Comparison of ENCODE assay signal across 18 cellular contexts in the genomic region with DNA sequence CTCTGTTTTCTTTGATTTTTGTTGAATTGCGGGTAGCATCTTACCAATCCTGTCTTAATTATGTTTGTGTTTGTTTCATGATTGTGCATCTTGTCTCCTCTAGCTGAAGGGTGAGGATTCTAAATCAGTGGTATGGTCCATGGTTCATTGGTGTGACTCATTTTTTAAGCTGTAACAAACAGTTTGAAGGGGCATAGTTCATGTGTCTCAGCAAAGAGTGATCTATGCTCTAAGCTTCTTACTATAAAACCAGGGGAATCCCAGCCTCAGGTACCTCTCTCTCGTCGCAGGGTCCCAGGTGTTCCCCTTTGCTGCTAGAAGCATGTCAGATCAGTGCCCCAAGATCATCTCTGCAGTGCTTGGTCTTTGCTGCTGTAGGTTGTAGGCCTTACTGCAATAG.
DNase-seq lines count a peak whose midpoint lies in the region; ATAC-seq, FAIRE-seq and TF ChIP-seq lines count a peak whose summit lies in the region.
"Had no signal": no experiment of that assay in that cellular context is flagged by ENCODE, and none has a peak within 500 bp of the region (broad histone marks: within the 10 kb centered on the region; RNA-seq: fewer than 3 reads in every experiment).

No MANE protein-coding gene starts in this region.

- no peak for TF ChIP-seq POLR2A in HepG2 (IDR thresholded peaks at IDR 0.05; ENCODE audit: insufficient read depth in 1 of 2, low read depth in 2 of 2, low read length in 2 of 2)
- TF ChIP-seq POLR2A in right lobe of liver (IDR thresholded peaks at IDR 0.05) = no peak

- POLR2A ChIA-PET in HepG2 (lab: Yijun Ruan, JAX) = no interaction called here
- POLR2A ChIA-PET in activated naive CD8-positive, alpha-beta T cell treated with anti-CD3 and anti-CD28 coated beads, Interleukin-2, amount 10 ng/mL, durations not matched to agents 7 days and 5 days (lab: Charles Lee) = no interaction called here

- TF ChIP-seq CTCF in HepG2 (CRISPR knock-in tag; IDR thresholded peaks at IDR 0.05) (no peak), right lobe of liver (IDR thresholded peaks at IDR 0.05) (no peak), HL-60 (IDR thresholded peaks at IDR 0.05; ENCODE audit: insufficient read depth, low read length) (no peak)

- H3K4me1 ChIP-seq in HepG2 (ENCODE audit: insufficient read depth, low read length) (0 out of 2 replicates have a peak, but pooled peaks cover 10% of the 10 kb centered on the region), right lobe of liver (no peaks in the 10 kb centered on the region), thymus (ENCODE audit: control insufficient read depth, insufficient read depth, low read length) (peaks cover 25% of the 10 kb centered on the region)

- H3K27ac ChIP-seq in HepG2 (ENCODE audit: extremely low read length, insufficient read depth, low read length) (no peak overlapping the region), right lobe of liver (no peak overlapping the region), HL-60 (replicated peaks) (peak overlapping the region; percentile 84), thymus (ENCODE audit: low read depth) (peak overlapping the region; percentile 75)

- H3K4me1 Mint-ChIP-seq in activated naive CD8-positive, alpha-beta T cell treated with anti-CD3 and anti-CD28 coated beads, Interleukin-2, amount 10 ng/mL, durations not matched to agents 7 days and 5 days = peaks cover 29% of the 10 kb centered on the region

- H3K4me3 ChIP-seq in HepG2 (replicated peaks in 1 of 3; ENCODE audit: insufficient read depth in 1 of 3, low read depth in 2 of 3, low read length in 3 of 3) = no peak overlapping the region
- H3K4me3 ChIP-seq in right lobe of liver = no peak overlapping the region
- H3K4me3 ChIP-seq in HL-60 (replicated peaks; ENCODE audit: insufficient read depth, low read length) = no peak overlapping the region
- no peak overlapping the region for H3K4me3 ChIP-seq in thymus (ENCODE audit: low read length)
- H3K4me3 ChIP-seq: GM23338, K562 had no signal

- intact Hi-C loops in HepG2 (cut with micrococcal nuclease; ENCODE audit: unreplicated experiment) (no loop called here), right lobe of liver (cut with DNase I) (no loop called here)

- CTCF ChIA-PET in HepG2 (lab: Yijun Ruan, JAX; ENCODE audit: low intra/inter-chr PET ratio, low total read pairs) = no interaction called here

- no peak for TF ChIP-seq RAD21 in HepG2 (CRISPR knock-in tag; IDR thresholded peaks at IDR 0.05)

- in situ Hi-C loops in HepG2 (cut with HindIII; ENCODE audit: extremely low pct_ligation_motif_present, low pct_unique_long_range_greater_than_20kb) = loop anchor here (25.0 kb wide), 1 partner anchor 377 kb away; no protein-coding TSS in a partner anchor

- no peaks in the 10 kb centered on the region for H3K27me3 Mint-ChIP-seq in activated naive CD8-positive, alpha-beta T cell treated with anti-CD3 and anti-CD28 coated beads, Interleukin-2, amount 10 ng/mL, durations not matched to agents 7 days and 5 days

- FAIRE-seq in HepG2 (lab: Jason Lieb, UNC) = no peak
- FAIRE-seq: GM12891, GM19239, K562, RCC 7860 had no signal

- no peaks in the 10 kb centered on the region for H3K9me3 ChIP-seq in HepG2 (ENCODE audit: low read length)
- H3K9me3 ChIP-seq in right lobe of liver = no peaks in the 10 kb centered on the region
- no peaks in the 10 kb centered on the region for H3K9me3 ChIP-seq in thymus (ENCODE audit: control insufficient read depth)

- peak; percentile 47; the same call in 1 of the 3 replicates for ATAC-seq in HepG2
- ATAC-seq in right lobe of liver = no peak
- no peak for ATAC-seq in activated naive CD8-positive, alpha-beta T cell treated with anti-CD3 and anti-CD28 coated beads, Interleukin-2, amount 10 ng/mL, durations not matched to agents 7 days and 5 days (ENCODE audit: low read depth)
- no peak for ATAC-seq in HG02981 (IDR thresholded peaks at IDR 0.05; ENCODE audit: unreplicated experiment)
- ATAC-seq: GM23338, HCT116, K562, Right ventricle myocardium inferior had no signal

- peak overlapping the region; percentile 1 for H3K27ac Mint-ChIP-seq in activated naive CD8-positive, alpha-beta T cell treated with anti-CD3 and anti-CD28 coated beads, Interleukin-2, amount 10 ng/mL, durations not matched to agents 7 days and 5 days
- H3K27ac Mint-ChIP-seq: GM23338 had no signal

- H3K4me2 ChIP-seq in HepG2 (ENCODE audit: low read depth, low read length) = peak overlapping the region; percentile 1; the same call in 1 of the 2 replicates
- H3K4me2 ChIP-seq: GM23338 had no signal

- H3K27me3 ChIP-seq in HepG2 (ENCODE audit: control insufficient read depth in 1 of 2, insufficient read depth in 2 of 2, low read length in 2 of 2) (no peaks in the 10 kb centered on the region), right lobe of liver (no peaks in the 10 kb centered on the region), HL-60 (ENCODE audit: insufficient read depth, poor library complexity, severe bottlenecking) (no peaks in the 10 kb centered on the region), thymus (ENCODE audit: control insufficient read depth, insufficient read depth) (no peaks in the 10 kb centered on the region)

- H3K36me3 Mint-ChIP-seq in activated naive CD8-positive, alpha-beta T cell treated with anti-CD3 and anti-CD28 coated beads, Interleukin-2, amount 10 ng/mL, durations not matched to agents 7 days and 5 days = peaks cover 19% of the 10 kb centered on the region
- H3K36me3 Mint-ChIP-seq: CD4-positive, alpha-beta memory T cell had no signal

- TF ChIP-seq EP300 in HepG2 (IDR thresholded peaks at IDR 0.05; ENCODE audit: low read depth in 2 of 2, low read length in 2 of 2) = no peak
- TF ChIP-seq EP300 in HepG2 (CRISPR knock-in tag; IDR thresholded peaks at IDR 0.05; ENCODE audit: borderline replicate concordance) = no peak

- H3K36me3 ChIP-seq in HepG2 (replicated peaks in 1 of 2; ENCODE audit: control insufficient read depth in 1 of 2, insufficient read depth in 2 of 2, low read length in 2 of 2) (no peaks in the 10 kb centered on the region), right lobe of liver (no peaks in the 10 kb centered on the region), thymus (ENCODE audit: control insufficient read depth, insufficient read depth) (no peaks in the 10 kb centered on the region)

- no TSS peak for BruUV-seq in HepG2 (replicated peaks; lab: Mats Ljungman, UMichigan)

- H4K20me1 ChIP-seq in HepG2 (ENCODE audit: insufficient read depth, low read length) = no peaks in the 10 kb centered on the region

- no peaks in the 10 kb centered on the region for H3K79me2 ChIP-seq in HepG2 (ENCODE audit: insufficient read depth, low read length)

- 3% methylated on average over 1 of the region's 3 CpGs for WGBS in HepG2 (ENCODE audit: low lambda C conversion rate)
- WGBS in right lobe of liver (ENCODE audit: insufficient coverage, low coverage, low lambda C conversion rate, missing lambda C conversion rate) = 79% methylated on average over 3 of the region's 3 CpGs
- 92% methylated on average over 3 of the region's 3 CpGs for WGBS in thymus

- H3K9me3 Mint-ChIP-seq in activated naive CD8-positive, alpha-beta T cell treated with anti-CD3 and anti-CD28 coated beads, Interleukin-2, amount 10 ng/mL, durations not matched to agents 7 days and 5 days = peaks cover 8% of the 10 kb centered on the region
- H3K9me3 Mint-ChIP-seq: GM23338 had no signal

- no peak overlapping the region for H3K9ac ChIP-seq in HepG2 (ENCODE audit: insufficient read depth, low read depth, low read length)

- no peak overlapping the region for H3K4me3 Mint-ChIP-seq in activated naive CD8-positive, alpha-beta T cell treated with anti-CD3 and anti-CD28 coated beads, Interleukin-2, amount 10 ng/mL, durations not matched to agents 7 days and 5 days
- H3K4me3 Mint-ChIP-seq: GM23338 had no signal

- DNase-seq in HepG2 (ENCODE audit: low spot score) = no peak
- DNase-seq in right lobe of liver = no peak
- no peak for DNase-seq in HL-60 (ENCODE audit: low read depth in 1 of 2, low spot score in 1 of 2)
- no peak for DNase-seq in activated naive CD8-positive, alpha-beta T cell treated with anti-CD3 and anti-CD28 coated beads, Interleukin-2, amount 10 ng/mL, durations not matched to agents 7 days and 5 days
- DNase-seq in iPS-NIHi7 (ENCODE audit: extremely low spot score) = no peak
- DNase-seq: ACHN; Calu3; CD4-positive, alpha-beta memory T cell; NCI-H1694 treated with DMSO at 0.1 percent for 48 hours had no signal

- no peak overlapping the region for H2AFZ ChIP-seq in HepG2 (ENCODE audit: low read length)

TF ChIP-seq in HepG2, 621 proteins besides CTCF, POLR2A, EP300 and RAD21:
- TF ChIP-seq NBN (conservative IDR thresholded peaks at IDR 0.05) (no peak), FLYWCH1 (CRISPR knock-in tag; IDR thresholded peaks at IDR 0.05) (no peak), ZNF644 (CRISPR knock-in tag; IDR thresholded peaks at IDR 0.05; ENCODE audit: low read depth) (no peak), YY1 (IDR thresholded peaks at IDR 0.05; ENCODE audit: insufficient read depth, insufficient replicate concordance, low read depth, low read length) (no peak), ZKSCAN1 (IDR thresholded peaks at IDR 0.05; ENCODE audit: low read length) (no peak), GPBP1L1 (CRISPR knock-in tag; IDR thresholded peaks at IDR 0.05) (no peak), FOSL2 (CRISPR knock-in tag; IDR thresholded peaks at IDR 0.05) (0 out of 2 replicates have a peak, but pooled peaks have one; percentile 27), TRAFD1 (CRISPR knock-in tag; IDR thresholded peaks at IDR 0.05; ENCODE audit: borderline replicate concordance) (no peak)

Comparison
In these comparisons a context has a peak if more than half of its experiments do, and no peak if none do; other contexts are left out.
1. H3K27ac ChIP-seq: peak in HL-60 (single experiment) and thymus (single experiment); none in HepG2 (single experiment) and right lobe of liver (0 of 3).